ENCODE assay signal across 8 cellular contexts in the genomic region with DNA sequence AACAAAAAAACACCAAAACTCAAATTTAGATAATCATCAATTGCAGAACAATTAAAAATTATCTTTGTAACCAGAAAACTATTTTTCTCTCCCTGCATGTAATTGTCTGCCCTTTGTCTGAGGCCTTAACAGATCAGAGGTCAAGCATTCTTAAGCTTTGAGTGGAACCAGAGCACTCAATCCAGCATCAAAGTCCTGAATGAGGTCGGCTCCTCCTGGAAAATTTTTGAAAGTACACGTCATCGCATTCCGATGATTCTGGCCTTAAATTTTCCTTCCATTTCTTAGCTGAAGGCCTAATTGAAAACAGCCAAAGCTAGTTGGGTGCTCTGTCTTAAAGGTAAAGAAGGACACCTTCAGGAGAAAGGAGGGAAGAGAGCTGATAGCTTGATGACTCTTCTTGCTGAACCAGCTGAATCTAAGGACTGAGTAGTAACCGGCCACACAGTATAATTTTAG.
DNase-seq lines count a peak whose midpoint lies in the region; ATAC-seq and TF ChIP-seq lines count a peak whose summit lies in the region.

No MANE protein-coding gene starts in this region.

- TF ChIP-seq CTCF in cardiac muscle cell (IDR thresholded peaks at IDR 0.05; ENCODE audit: low read depth, low read length) (peak; percentile 55), right atrium auricular region (IDR thresholded peaks at IDR 0.05) (no peak), MCF 10A (IDR thresholded peaks at IDR 0.05; ENCODE audit: unreplicated experiment) (peak; percentile 57), suprapubic skin (IDR thresholded peaks at IDR 0.05) (no peak)

- DNase-seq in cardiac muscle cell (ENCODE audit: low read depth in 1 of 2, low spot score in 1 of 2) (peak; percentile 87 to 97), right atrium auricular region (ENCODE audit: low spot score) (no peak), MCF 10A (ENCODE audit: unreplicated experiment) (peak; percentile 81), left kidney (ENCODE audit: low read depth, low spot score) (peak; percentile 90), suprapubic skin (ENCODE audit: low spot score in 2 of 2) (no peak), middle frontal gyrus (ENCODE audit: extremely low spot score, low spot score) (no peak)

- POLR2A ChIA-PET in MCF 10A (lab: Yijun Ruan, JAX): interaction anchor here (0.6 to 4.1 kb wide), 20 partner anchors 106 to 632 kb away, joined by 3 to 41 read pairs (median 4); partner anchors contain the start of gene SULF2

- CTCF ChIA-PET in MCF 10A (lab: Yijun Ruan, JAX): interaction anchor here (0.6 to 7.3 kb wide), 51 partner anchors 9 to 643 kb away, joined by 3 to 91 read pairs (median 4); partner anchors contain the start of gene SULF2

- H3K4me1 Mint-ChIP-seq in MCF 10A (ENCODE audit: insufficient read depth, unreplicated experiment): peaks cover 41% of the 10 kb centered on the region

- H3K27ac ChIP-seq in cardiac muscle cell (peak overlapping the region; percentile 93), right atrium auricular region (peak overlapping the region in 1 of 2 donors; percentile 59), suprapubic skin (no peak overlapping the region)

- ATAC-seq in HG02642 (IDR thresholded peaks at IDR 0.05; ENCODE audit: poor library complexity, unreplicated experiment) (no peak), HG03159 (IDR thresholded peaks at IDR 0.05; ENCODE audit: unreplicated experiment) (no peak)

- no peaks in the 10 kb centered on the region for H3K9me3 Mint-ChIP-seq in MCF 10A (ENCODE audit: unreplicated experiment)

- no peak for TF ChIP-seq EP300 in suprapubic skin (IDR thresholded peaks at IDR 0.05)

- H3K27me3 Mint-ChIP-seq in MCF 10A (ENCODE audit: insufficient read depth, unreplicated experiment): peaks cover 9% of the 10 kb centered on the region

- no peaks in the 10 kb centered on the region for H3K9me3 ChIP-seq in cardiac muscle cell (ENCODE audit: low read depth)
- no peaks in the 10 kb centered on the region for H3K9me3 ChIP-seq in right atrium auricular region
- H3K9me3 ChIP-seq in suprapubic skin: no peaks in the 10 kb centered on the region

- no peak overlapping the region for H3K4me3 ChIP-seq in cardiac muscle cell
- no peak overlapping the region for H3K4me3 ChIP-seq in right atrium auricular region
- no peak overlapping the region for H3K4me3 ChIP-seq in suprapubic skin

- 27% methylated on average over 5 of the region's 5 CpGs for WGBS in suprapubic skin

- BruUV-seq in MCF 10A (replicated peaks; lab: Mats Ljungman, UMichigan): no TSS peak

- peak overlapping the region; percentile 39 for H3K27ac Mint-ChIP-seq in MCF 10A (ENCODE audit: low read depth, unreplicated experiment)

- H3K36me3 ChIP-seq in cardiac muscle cell: no peaks in the 10 kb centered on the region
- no peaks in the 10 kb centered on the region for H3K36me3 ChIP-seq in right atrium auricular region
- no peaks in the 10 kb centered on the region for H3K36me3 ChIP-seq in suprapubic skin

- H3K4me3 Mint-ChIP-seq in MCF 10A (ENCODE audit: unreplicated experiment): no peak overlapping the region

- intact Hi-C loops in MCF 10A (cut with micrococcal nuclease): loop anchor here (1.0 to 5.0 kb wide), 9 partner anchors 106 to 633 kb away; no protein-coding TSS in a partner anchor

- H3K4me1 ChIP-seq in cardiac muscle cell (ENCODE audit: low read depth) (peaks cover 24% of the 10 kb centered on the region), right atrium auricular region (peaks cover 0 to 23% of the 10 kb centered on the region in 2 donors), suprapubic skin (peaks cover 27% of the 10 kb centered on the region)

- no peak for TF ChIP-seq POLR2A in suprapubic skin (IDR thresholded peaks at IDR 0.05)

- no peaks in the 10 kb centered on the region for H3K36me3 Mint-ChIP-seq in MCF 10A (ENCODE audit: insufficient read depth, unreplicated experiment)

- H3K27me3 ChIP-seq in cardiac muscle cell: no peaks in the 10 kb centered on the region
- H3K27me3 ChIP-seq in right atrium auricular region: no peaks in the 10 kb centered on the region
- no peaks in the 10 kb centered on the region for H3K27me3 ChIP-seq in suprapubic skin

Comparison
In these comparisons a context has a peak if more than half of its experiments do, and no peak if none do; other contexts are left out.
1. DNase-seq: peak in cardiac muscle cell (2 of 2), MCF 10A (single experiment) and left kidney (single experiment); none in right atrium auricular region (single experiment), suprapubic skin (0 of 2) and middle frontal gyrus (single experiment).
2. CTCF ChIP-seq: peak in cardiac muscle cell (single experiment) and MCF 10A (single experiment); none in right atrium auricular region (0 of 2) and suprapubic skin (0 of 2).